ENCODE assay signal across 7 cellular contexts in genomic region chr19:57815247-57816075, GRCh38. TPM values are rescaled to one million over a fixed set of nuclear protein-coding genes. Genes with fewer than 3 reads are reported as not detected.
DNase-seq lines count a peak whose midpoint lies in the region; ATAC-seq and TF ChIP-seq lines count a peak whose summit lies in the region.

No MANE protein-coding gene starts in this region.

- no peaks in the 10 kb centered on the region for H3K27me3 Mint-ChIP-seq in activated CD4-positive, alpha-beta memory T cell treated with anti-CD3 and anti-CD28 coated beads, Interleukin-2, amount 10 ng/mL, durations not matched to agents 7 days and 5 days
- peaks cover 2 to 7% (median 3%) of the 10 kb centered on the region in 3 donors for H3K27me3 Mint-ChIP-seq in immature natural killer cell (ENCODE audit: low read depth in 3 of 3)
- no peaks in the 10 kb centered on the region for H3K27me3 Mint-ChIP-seq in stimulated activated memory B cell treated with anti-CD40 and anti-IgM and Interleukin-4, amounts not matched to agents 10 μg/mL and 1 μg/mL and 100 μg/mL, for 72 hours

- peak overlapping the region; percentile 86 for H3K27ac Mint-ChIP-seq in activated CD4-positive, alpha-beta memory T cell treated with anti-CD3 and anti-CD28 coated beads, Interleukin-2, amount 10 ng/mL, durations not matched to agents 7 days and 5 days
- H3K27ac Mint-ChIP-seq in immature natural killer cell = peak overlapping the region; percentile 91 to 97 (median 95)
- H3K27ac Mint-ChIP-seq in stimulated activated memory B cell treated with anti-CD40 and anti-IgM and Interleukin-4, amounts not matched to agents 10 μg/mL and 1 μg/mL and 100 μg/mL, for 72 hours = peak overlapping the region; percentile 96

- H3K4me3 Mint-ChIP-seq in activated CD4-positive, alpha-beta memory T cell treated with anti-CD3 and anti-CD28 coated beads, Interleukin-2, amount 10 ng/mL, durations not matched to agents 7 days and 5 days = peak overlapping the region; percentile 93
- peak overlapping the region; percentile 97 to 98 (median 97) for H3K4me3 Mint-ChIP-seq in immature natural killer cell
- H3K4me3 Mint-ChIP-seq in stimulated activated memory B cell treated with anti-CD40 and anti-IgM and Interleukin-4, amounts not matched to agents 10 μg/mL and 1 μg/mL and 100 μg/mL, for 72 hours = peak overlapping the region; percentile 98

- ATAC-seq in stimulated activated memory B cell treated with anti-CD40 and anti-IgM and Interleukin-4, amounts not matched to agents 10 μg/mL and 1 μg/mL and 100 μg/mL, for 72 hours = no peak
- ATAC-seq in HG03342 (IDR thresholded peaks at IDR 0.05; ENCODE audit: unreplicated experiment) (no peak), GM21515 (IDR thresholded peaks at IDR 0.05; ENCODE audit: unreplicated experiment) (no peak)

- H3K27me3 ChIP-seq in HL-60 (ENCODE audit: insufficient read depth, poor library complexity, severe bottlenecking) = no peaks in the 10 kb centered on the region

- no peak overlapping the region for H3K27ac ChIP-seq in HL-60 (replicated peaks)

- H3K4me1 Mint-ChIP-seq in activated CD4-positive, alpha-beta memory T cell treated with anti-CD3 and anti-CD28 coated beads, Interleukin-2, amount 10 ng/mL, durations not matched to agents 7 days and 5 days = peaks cover 57% of the 10 kb centered on the region
- peaks cover 49 to 62% of the 10 kb centered on the region in 2 donors for H3K4me1 Mint-ChIP-seq in immature natural killer cell
- peaks cover 46% of the 10 kb centered on the region for H3K4me1 Mint-ChIP-seq in stimulated activated memory B cell treated with anti-CD40 and anti-IgM and Interleukin-4, amounts not matched to agents 10 μg/mL and 1 μg/mL and 100 μg/mL, for 72 hours

- DNase-seq in HL-60 (ENCODE audit: low read depth in 1 of 2, low spot score in 1 of 2) = no peak
- DNase-seq in activated CD4-positive, alpha-beta memory T cell treated with anti-CD3 and anti-CD28 coated beads, Interleukin-2, amount 10 ng/mL, durations not matched to agents 7 days and 5 days = no peak
- no peak for DNase-seq in immature natural killer cell
- no peak for DNase-seq in middle frontal gyrus (ENCODE audit: extremely low spot score, low spot score)

- CTCF ChIA-PET in activated CD4-positive, alpha-beta memory T cell treated with anti-CD3 and anti-CD28 coated beads, Interleukin-2, amount 10 ng/mL, durations not matched to agents 7 days and 5 days (lab: Charles Lee) = no interaction called here

- POLR2A ChIA-PET in activated CD4-positive, alpha-beta memory T cell treated with anti-CD3 and anti-CD28 coated beads, Interleukin-2, amount 10 ng/mL, durations not matched to agents 7 days and 5 days (lab: Charles Lee) = interaction anchor here (0.6 to 1.6 kb wide), 10 partner anchors 35 to 452 kb away, joined by 3 to 10 read pairs (median 4); partner anchors contain the start of genes TRAPPC2B, ZNF134, ZNF211 and ZNF547

- no peaks in the 10 kb centered on the region for H3K9me3 Mint-ChIP-seq in activated CD4-positive, alpha-beta memory T cell treated with anti-CD3 and anti-CD28 coated beads, Interleukin-2, amount 10 ng/mL, durations not matched to agents 7 days and 5 days
- H3K9me3 Mint-ChIP-seq in immature natural killer cell = no peaks in the 10 kb centered on the region
- no peaks in the 10 kb centered on the region for H3K9me3 Mint-ChIP-seq in stimulated activated memory B cell treated with anti-CD40 and anti-IgM and Interleukin-4, amounts not matched to agents 10 μg/mL and 1 μg/mL and 100 μg/mL, for 72 hours

- H3K4me3 ChIP-seq in HL-60 (replicated peaks; ENCODE audit: insufficient read depth, low read length) = peak overlapping the region; percentile 97; the same call in 1 of the 2 replicates

- peaks cover 38% of the 10 kb centered on the region for H3K36me3 Mint-ChIP-seq in activated CD4-positive, alpha-beta memory T cell treated with anti-CD3 and anti-CD28 coated beads, Interleukin-2, amount 10 ng/mL, durations not matched to agents 7 days and 5 days (ENCODE audit: low read depth)
- H3K36me3 Mint-ChIP-seq in immature natural killer cell = peaks cover 0 to 4% (median 3%) of the 10 kb centered on the region in 3 donors
- H3K36me3 Mint-ChIP-seq in stimulated activated memory B cell treated with anti-CD40 and anti-IgM and Interleukin-4, amounts not matched to agents 10 μg/mL and 1 μg/mL and 100 μg/mL, for 72 hours = peaks cover 18% of the 10 kb centered on the region

- TF ChIP-seq CTCF in HL-60 (IDR thresholded peaks at IDR 0.05; ENCODE audit: insufficient read depth, low read length) = no peak

RNA-seq across cellular contexts. Expression of gene ZNF552, which starts 0.7 kb away (rescaled TPM):
- total RNA-seq in activated CD4-positive, alpha-beta memory T cell treated with anti-CD3 and anti-CD28 coated beads, Interleukin-2, amount 10 ng/mL, durations not matched to agents 7 days and 5 days = 1 to 10 TPM; 8.4 to 8.6 TPM
- 1 to 10 TPM; 4.4 to 6.7 (median 5.2) TPM for polyA plus RNA-seq in immature natural killer cell

RNA-seq across cellular contexts. Expression of gene ZNF587B, which starts 14.6 kb away (rescaled TPM):
- total RNA-seq in activated CD4-positive, alpha-beta memory T cell treated with anti-CD3 and anti-CD28 coated beads, Interleukin-2, amount 10 ng/mL, durations not matched to agents 7 days and 5 days = 10 to 100 TPM; 14.0 to 14.6 TPM
- polyA plus RNA-seq in immature natural killer cell = 1 to 10 TPM in 2 of 3 donors, not detected in 1; 1.3 to 1.4 TPM

RNA-seq across cellular contexts. Expression of gene ZNF587, which starts 34.2 kb away (rescaled TPM):
- 10 to 100 TPM; 34.9 to 36.2 TPM for total RNA-seq in activated CD4-positive, alpha-beta memory T cell treated with anti-CD3 and anti-CD28 coated beads, Interleukin-2, amount 10 ng/mL, durations not matched to agents 7 days and 5 days
- polyA plus RNA-seq in immature natural killer cell = 1 to 10 TPM in 2 of 3 donors, not detected in 1; 1.9 to 8.1 TPM

RNA-seq across cellular contexts. Expression of gene ZNF586, which starts 46.0 kb away (rescaled TPM):
- 10 to 100 TPM; 20.1 to 21.8 TPM for total RNA-seq in activated CD4-positive, alpha-beta memory T cell treated with anti-CD3 and anti-CD28 coated beads, Interleukin-2, amount 10 ng/mL, durations not matched to agents 7 days and 5 days
- polyA plus RNA-seq in immature natural killer cell = 10 to 100 TPM in 2 of 3 donors, 1 to 10 TPM in 1; 8.1 to 14.6 (median 10.4) TPM
